In genomic region chr12:3898751-3899150, GRCh38 we compare ENCODE assay signal across 15 cellular contexts.
"Had no signal": no experiment of that assay in that cellular context is flagged by ENCODE, and none has a peak within 500 bp of the region (broad histone marks: within the 10 kb centered on the region; RNA-seq: fewer than 3 reads in every experiment).

No MANE protein-coding gene starts in this region.

- FAIRE-seq: keratinocyte had no signal

- ATAC-seq: activated CD4-positive, CD25-positive, alpha-beta regulatory T cell treated with anti-CD3 and anti-CD28 coated beads, Interleukin-2, amount 50 U/mL, for 24 hours; gastroesophageal sphincter had no signal

- H3K36me3 ChIP-seq: cardiac muscle cell, colonic mucosa, gastroesophageal sphincter, left ventricle myocardium inferior, stomach, thoracic aorta, uterus had no signal

- DNase-seq: activated CD4-positive, alpha-beta T cell treated with anti-CD3 and anti-CD28 coated beads, Interleukin-2, amount 50 U/mL, for 48 hours; activated CD8-positive, alpha-beta memory T cell treated with anti-CD3 and anti-CD28 coated beads, Interleukin-2, amount 50 U/mL, for 48 hours; colonic mucosa; effector CD4-positive, alpha-beta T cell; left ventricle myocardium inferior; retina; stimulated activated CD4-positive, alpha-beta T cell treated with anti-CD3 and anti-CD28 coated beads, Interleukin-4, amount 100 ng/mL, for 1 hour; stomach; uterus had no signal

- H3K4me3 ChIP-seq: cardiac muscle cell, colonic mucosa, gastroesophageal sphincter, left ventricle myocardium inferior, stomach, thoracic aorta, uterus had no signal

- H3K4me1 ChIP-seq: colonic mucosa, gastroesophageal sphincter, left ventricle myocardium inferior, stomach, uterus had no signal

- H3K27ac Mint-ChIP-seq: memory B cell had no signal

- H3K9me3 ChIP-seq: colonic mucosa, left ventricle myocardium inferior, stomach, thoracic aorta, uterus had no signal

- H3K4me3 Mint-ChIP-seq: memory B cell had no signal

- H3K27ac ChIP-seq: cardiac muscle cell, colonic mucosa, gastroesophageal sphincter, left ventricle myocardium inferior, stomach, thoracic aorta, uterus had no signal

- H3K27me3 ChIP-seq: cardiac muscle cell, colonic mucosa, uterus had no signal
